In the genomic region with DNA sequence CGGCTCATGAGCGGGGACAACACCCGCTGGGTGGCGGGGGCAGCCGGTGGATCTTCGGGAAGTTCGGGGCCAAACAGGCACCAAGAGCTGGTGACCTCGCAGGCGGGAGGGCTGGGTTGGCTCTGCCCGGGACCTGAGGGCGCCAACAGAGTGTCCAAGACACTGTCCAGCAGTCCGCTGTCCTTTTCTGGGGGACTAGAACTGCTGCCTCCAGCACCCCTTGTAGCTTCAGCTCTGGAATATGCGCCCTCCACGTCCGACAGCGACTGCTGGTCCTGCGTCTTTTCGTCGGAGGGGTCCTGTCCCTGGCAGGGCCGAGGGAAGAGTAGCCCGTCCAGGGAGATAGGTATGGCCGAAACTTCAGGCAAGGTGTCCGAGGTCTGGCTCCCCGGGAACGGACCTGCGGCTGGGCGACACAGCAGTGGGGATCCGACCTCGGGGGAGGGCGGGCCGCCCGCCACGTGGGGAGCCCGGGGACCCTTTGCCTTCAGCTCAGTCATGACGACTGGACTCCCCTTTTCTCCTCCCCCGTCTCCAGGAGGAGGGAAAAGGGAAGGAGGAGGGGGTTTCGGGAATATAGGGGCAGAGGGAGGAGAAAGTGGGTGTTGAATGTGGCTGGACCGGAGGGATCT, we compare ENCODE assay signal across 1 cellular context.
TF ChIP-seq lines count a peak whose summit lies in the region.

No MANE protein-coding gene starts in this region.

TF ChIP-seq in SK-N-SH treated with all-trans-retinoic acid at 6 μM for 48 hours, 23 proteins besides CTCF, POLR2A, EP300 and RAD21 (continued from another document):
- TF ChIP-seq, protein P1, sequence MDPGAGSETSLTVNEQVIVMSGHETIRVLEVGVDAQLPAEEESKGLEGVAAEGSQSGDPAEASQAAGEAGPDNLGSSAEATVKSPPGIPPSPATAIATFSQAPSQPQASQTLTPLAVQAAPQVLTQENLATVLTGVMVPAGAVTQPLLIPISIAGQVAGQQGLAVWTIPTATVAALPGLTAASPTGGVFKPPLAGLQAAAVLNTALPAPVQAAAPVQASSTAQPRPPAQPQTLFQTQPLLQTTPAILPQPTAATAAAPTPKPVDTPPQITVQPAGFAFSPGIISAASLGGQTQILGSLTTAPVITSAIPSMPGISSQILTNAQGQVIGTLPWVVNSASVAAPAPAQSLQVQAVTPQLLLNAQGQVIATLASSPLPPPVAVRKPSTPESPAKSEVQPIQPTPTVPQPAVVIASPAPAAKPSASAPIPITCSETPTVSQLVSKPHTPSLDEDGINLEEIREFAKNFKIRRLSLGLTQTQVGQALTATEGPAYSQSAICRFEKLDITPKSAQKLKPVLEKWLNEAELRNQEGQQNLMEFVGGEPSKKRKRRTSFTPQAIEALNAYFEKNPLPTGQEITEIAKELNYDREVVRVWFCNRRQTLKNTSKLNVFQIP (CRISPR knock-in tag; IDR thresholded peaks at IDR 0.05; ENCODE audit: borderline replicate concordance, low read depth): no peak
